In genomic region chr1:181396171-181396670, GRCh38 we compare ENCODE assay signal across 9 cellular contexts.
A peak's percentile ranks its signal among the peaks of the same experiment; 100 is the strongest.
DNase-seq lines count a peak whose midpoint lies in the region; TF ChIP-seq lines count a peak whose summit lies in the region.
"Had no signal": no experiment of that assay in that cellular context is flagged by ENCODE, and none has a peak within 500 bp of the region (broad histone marks: within the 10 kb centered on the region; RNA-seq: fewer than 3 reads in every experiment).

No MANE protein-coding gene starts in this region.

- POLR2A ChIA-PET in CD4-positive, alpha-beta memory T cell (lab: Charles Lee; ENCODE audit: partially characterized antibody): interaction anchor here (0.8 to 2.8 kb wide), 14 partner anchors 10 to 894 kb away, joined by 3 to 11 read pairs (median 4); partner anchors contain the start of gene ACBD6
- POLR2A ChIA-PET in MCF 10A (lab: Yijun Ruan, JAX): interaction anchor here (0.7 kb wide), 1 partner anchor 180 kb away, joined by 3 read pairs; no protein-coding TSS in a partner anchor

- no peaks in the 10 kb centered on the region for H3K36me3 ChIP-seq in CD4-positive, alpha-beta memory T cell (ENCODE audit: insufficient read depth, low read length)
- H3K36me3 ChIP-seq: right lobe of liver had no signal

- TF ChIP-seq CTCF in MCF 10A (IDR thresholded peaks at IDR 0.05; ENCODE audit: unreplicated experiment) (no peak), GM13977 (IDR thresholded peaks at IDR 0.05; ENCODE audit: extremely low read depth, insufficient read depth, missing control alignments) (no peak), GM10266 (IDR thresholded peaks at IDR 0.05; ENCODE audit: control insufficient read depth, insufficient read depth, low read depth, missing control alignments) (no peak)

- no peak overlapping the region for H3K27ac Mint-ChIP-seq in CD4-positive, alpha-beta memory T cell
- H3K27ac Mint-ChIP-seq in MCF 10A (ENCODE audit: low read depth, unreplicated experiment): no peak overlapping the region

- no TSS peak for BruUV-seq in MCF 10A (replicated peaks; lab: Mats Ljungman, UMichigan)

- H3K27me3 Mint-ChIP-seq in CD4-positive, alpha-beta memory T cell: no peaks in the 10 kb centered on the region
- H3K27me3 Mint-ChIP-seq in MCF 10A (ENCODE audit: insufficient read depth, unreplicated experiment): no peaks in the 10 kb centered on the region

- H3K4me3 ChIP-seq in CD4-positive, alpha-beta memory T cell (ENCODE audit: low read length in 2 of 2): peak overlapping the region in 1 of 2 donors; percentile 11
- H3K4me3 ChIP-seq: right lobe of liver had no signal

- no peak overlapping the region for H3K4me3 Mint-ChIP-seq in CD4-positive, alpha-beta memory T cell
- no peak overlapping the region for H3K4me3 Mint-ChIP-seq in MCF 10A (ENCODE audit: unreplicated experiment)

- H3K27me3 ChIP-seq in CD4-positive, alpha-beta memory T cell (ENCODE audit: insufficient read depth, low read length): no peaks in the 10 kb centered on the region
- H3K27me3 ChIP-seq: right lobe of liver had no signal

- H3K4me1 Mint-ChIP-seq in CD4-positive, alpha-beta memory T cell: peaks cover 7 to 43% (median 32%) of the 10 kb centered on the region in 4 donors
- peaks cover 8% of the 10 kb centered on the region for H3K4me1 Mint-ChIP-seq in MCF 10A (ENCODE audit: insufficient read depth, unreplicated experiment)

- peak; percentile 67 to 79 (median 77) for DNase-seq in CD4-positive, alpha-beta memory T cell
- DNase-seq in activated CD4-positive, alpha-beta T cell treated with anti-CD3 and anti-CD28 coated beads for 4 hours: peak; percentile 35 to 43
- DNase-seq in activated naive CD4-positive, alpha-beta T cell treated with Interleukin-2 at 50 U/mL for 16 hours: peak; percentile 34
- peak; percentile 13 for DNase-seq in stimulated activated CD4-positive, alpha-beta T cell treated with anti-CD3 and anti-CD28 coated beads, Interleukin-2, amount 100 ng/mL, for 4 hours (ENCODE audit: low read depth)
- DNase-seq in MCF 10A (ENCODE audit: unreplicated experiment) (no peak), GM13977 (ENCODE audit: low spot score) (no peak), GM10266 (ENCODE audit: extremely low spot score) (no peak), hypothalamus (lab: John Stamatoyannopoulos, UW) (no peak)
- DNase-seq: right lobe of liver had no signal

- intact Hi-C loops in CD4-positive, alpha-beta memory T cell (cut with micrococcal nuclease): loop anchor here (1.0 to 10.0 kb wide), 5 partner anchors 27 to 761 kb away; partner anchors contain the start of genes STX6 and XPR1
- intact Hi-C loops in MCF 10A (cut with micrococcal nuclease): no loop called here

- no peaks in the 10 kb centered on the region for H3K9me3 ChIP-seq in CD4-positive, alpha-beta memory T cell (ENCODE audit: control insufficient read depth in 1 of 2, low read length in 2 of 2)
- H3K9me3 ChIP-seq: right lobe of liver had no signal

- no peaks in the 10 kb centered on the region for H3K9me3 Mint-ChIP-seq in CD4-positive, alpha-beta memory T cell
- H3K9me3 Mint-ChIP-seq in MCF 10A (ENCODE audit: unreplicated experiment): no peaks in the 10 kb centered on the region

- no peaks in the 10 kb centered on the region for H3K36me3 Mint-ChIP-seq in CD4-positive, alpha-beta memory T cell
- H3K36me3 Mint-ChIP-seq in MCF 10A (ENCODE audit: insufficient read depth, unreplicated experiment): no peaks in the 10 kb centered on the region

- peaks cover 76% of the 10 kb centered on the region for H3K4me1 ChIP-seq in CD4-positive, alpha-beta memory T cell (ENCODE audit: insufficient read depth, low read length)
- H3K4me1 ChIP-seq: right lobe of liver had no signal

- H3K27ac ChIP-seq in CD4-positive, alpha-beta memory T cell (ENCODE audit: low read depth, low read length): peak overlapping the region; percentile 40
- H3K27ac ChIP-seq: right lobe of liver had no signal

- CTCF ChIA-PET in CD4-positive, alpha-beta memory T cell (lab: Charles Lee; ENCODE audit: partially characterized antibody): interaction anchor here (0.7 to 8.1 kb wide), 7 partner anchors 9 to 208 kb away, joined by 3 to 68 read pairs (median 3); no protein-coding TSS in a partner anchor
- CTCF ChIA-PET in MCF 10A (lab: Yijun Ruan, JAX): interaction anchor here (1.0 to 1.6 kb wide), 3 partner anchors 10 to 39 kb away, joined by 3 to 4 read pairs (median 3); no protein-coding TSS in a partner anchor

- in situ Hi-C loops in GM13977 (cut with MboI; ENCODE audit: low pct_unique_long_range_greater_than_20kb, low sequenced_read_pairs, unreplicated experiment): no loop called here

Comparison
In these comparisons a context has a peak if more than half of its experiments do, and no peak if none do; other contexts are left out.
1. DNase-seq: peak in CD4-positive, alpha-beta memory T cell (5 of 5), activated CD4-positive, alpha-beta T cell treated with anti-CD3 and anti-CD28 coated beads for 4 hours (2 of 2), activated naive CD4-positive, alpha-beta T cell treated with Interleukin-2 at 50 U/mL for 16 hours (single experiment) and stimulated activated CD4-positive, alpha-beta T cell treated with anti-CD3 and anti-CD28 coated beads, Interleukin-2, amount 100 ng/mL, for 4 hours (single experiment); none in MCF 10A (single experiment), GM13977 (single experiment), GM10266 (single experiment) and hypothalamus (0 of 51).